14 cellular contexts compared by ENCODE assay signal in the genomic region with DNA sequence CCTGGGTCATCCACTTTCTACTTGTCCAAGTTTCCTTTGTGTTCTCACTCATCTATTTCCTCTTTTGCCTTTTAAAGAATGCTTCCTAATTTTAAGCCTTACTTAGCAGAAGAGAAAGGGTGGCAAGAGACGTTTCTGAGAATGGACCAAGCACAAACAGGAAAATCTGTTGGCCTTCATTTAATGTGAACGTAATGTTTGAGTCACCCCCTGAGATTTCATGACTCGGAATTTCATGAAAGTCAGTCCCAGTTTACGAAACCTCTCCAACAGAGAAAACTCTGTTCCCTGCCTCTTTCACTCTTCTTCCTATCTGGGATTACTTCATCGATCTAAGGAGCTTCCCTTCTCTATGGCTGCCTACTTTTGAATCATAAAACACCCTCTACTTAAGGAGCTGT. TPM values are rescaled to one million over a fixed set of nuclear protein-coding genes. Genes with fewer than 3 reads are reported as not detected.
"Had no signal": no experiment of that assay in that cellular context is flagged by ENCODE, and none has a peak within 500 bp of the region (broad histone marks: within the 10 kb centered on the region; RNA-seq: fewer than 3 reads in every experiment).

A gene with protein sequence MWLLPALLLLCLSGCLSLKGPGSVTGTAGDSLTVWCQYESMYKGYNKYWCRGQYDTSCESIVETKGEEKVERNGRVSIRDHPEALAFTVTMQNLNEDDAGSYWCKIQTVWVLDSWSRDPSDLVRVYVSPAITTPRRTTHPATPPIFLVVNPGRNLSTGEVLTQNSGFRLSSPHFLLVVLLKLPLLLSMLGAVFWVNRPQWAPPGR (minus strand): TSS at position 46 of the 401 bp plus-strand sequence. CDS start 117 bp downstream, outside the sequence.

- H3K4me1 ChIP-seq: right lobe of liver, tibial artery had no signal

- H3K4me3 ChIP-seq: dorsolateral prefrontal cortex, right lobe of liver, tibial artery had no signal

- DNase-seq: activated CD4-positive, alpha-beta memory T cell treated with anti-CD3 and anti-CD28 coated beads for 36 hours; activated CD4-positive, alpha-beta T cell treated with anti-CD3 and anti-CD28 coated beads for 1 hour; activated gamma-delta T cell treated with Interleukin-2 at 50 U/mL for 16 hours; activated naive CD8-positive, alpha-beta T cell treated with anti-CD3 and anti-CD28 coated beads for 36 hours; activated T-cell treated with anti-CD3 and anti-CD28 coated beads, Interleukin-2, amount 50 U/mL, for 48 hours; anterior cingulate cortex; dorsolateral prefrontal cortex; hypothalamus; kidney glomerular epithelial cell; naive B cell; right lobe of liver; tibial artery had no signal

- H3K9me3 ChIP-seq: right lobe of liver had no signal

- ATAC-seq: stimulated activated memory B cell treated with anti-CD40 and anti-IgM and Interleukin-4, amounts not matched to agents 10 μg/mL and 1 μg/mL and 100 μg/mL, for 72 hours had no signal

- H3K27ac ChIP-seq: dorsolateral prefrontal cortex, tibial artery had no signal

- H3K36me3 ChIP-seq: right lobe of liver, tibial artery had no signal

- H3K27me3 ChIP-seq: right lobe of liver had no signal

RNA-seq across cellular contexts. Expression of the gene that starts here (rescaled TPM):
- total RNA-seq: activated CD4-positive, alpha-beta memory T cell treated with anti-CD3 and anti-CD28 coated beads for 36 hours; activated naive CD8-positive, alpha-beta T cell treated with anti-CD3 and anti-CD28 coated beads for 36 hours; chondrocyte had no signal
